ENCODE assay signal across 8 cellular contexts in the genomic region with DNA sequence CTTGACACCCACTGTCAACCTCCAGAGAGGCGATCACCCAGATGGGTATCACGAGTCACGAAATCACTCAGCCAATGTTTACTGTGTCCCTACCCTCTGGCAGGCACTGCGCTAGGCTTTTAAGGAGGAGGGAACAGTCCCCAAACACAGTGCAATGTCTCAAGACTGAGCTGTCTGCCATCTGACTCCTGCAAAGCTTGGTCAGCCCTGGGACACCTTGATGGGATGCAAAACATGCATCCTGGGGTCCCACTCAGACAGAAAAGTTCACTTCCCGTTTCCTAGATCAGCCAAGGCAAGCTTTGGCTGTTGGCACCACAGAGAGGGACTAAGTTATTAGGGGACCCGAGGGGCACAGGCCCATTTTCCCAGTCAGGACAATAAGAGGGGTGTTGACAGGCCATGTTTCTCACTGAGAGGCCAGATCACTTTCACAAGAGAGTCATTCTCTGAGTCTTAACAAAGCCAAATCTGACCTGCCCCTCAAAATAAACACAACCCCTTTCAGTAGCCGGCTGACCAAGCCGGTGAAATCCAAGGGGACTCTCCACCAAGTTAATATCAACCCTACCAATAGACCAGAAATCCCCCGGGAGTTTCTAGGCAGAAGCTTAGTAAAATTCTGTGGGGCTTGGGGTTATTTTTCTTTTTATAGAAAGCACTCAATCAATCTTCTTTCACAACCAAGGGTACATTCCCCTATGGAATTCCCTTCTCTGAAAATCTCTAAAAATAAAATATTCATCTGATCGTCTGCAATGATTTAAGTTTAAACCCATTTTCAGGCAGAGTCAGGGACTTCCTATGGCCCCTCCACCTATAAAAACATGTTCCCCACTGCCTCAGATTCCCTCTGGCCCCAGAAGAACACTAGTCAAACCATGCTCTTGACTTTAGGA.
DNase-seq lines count a peak whose midpoint lies in the region; ATAC-seq and TF ChIP-seq lines count a peak whose summit lies in the region.

No MANE protein-coding gene starts in this region.

- peaks cover 8 to 22% of the 10 kb centered on the region in 2 donors for H3K27me3 ChIP-seq in mucosa of rectum (ENCODE audit: control insufficient read depth in 2 of 2, insufficient read depth in 2 of 2, low read length in 2 of 2)

- H3K4me1 ChIP-seq in mucosa of rectum (ENCODE audit: control insufficient read depth in 2 of 2, insufficient read depth in 2 of 2, low read length in 2 of 2) = peaks cover 14 to 18% of the 10 kb centered on the region in 2 donors

- ATAC-seq in GM19468 (IDR thresholded peaks at IDR 0.05; ENCODE audit: extremely low read depth, unreplicated experiment) = peak; percentile 6

- no peak for DNase-seq in GM12864 (ENCODE audit: low read depth)
- peak; percentile 64 for DNase-seq in NAMALWA (ENCODE audit: low spot score)
- no peak for DNase-seq in AG08395 (ENCODE audit: low spot score)
- no peak for DNase-seq in NCI-H1092 treated with DMSO at 0.1 percent for 48 hours (lab: John Stamatoyannopoulos, UW)
- DNase-seq in hippocampal formation (lab: John Stamatoyannopoulos, UW) = no peak
- no peak for DNase-seq in DMS53 treated with DMSO at 0.1 percent for 48 hours (lab: John Stamatoyannopoulos, UW; ENCODE audit: unreplicated experiment)

- peak overlapping the region; percentile 96 for H3K4me3 ChIP-seq in GM12864 (ENCODE audit: low read depth, low read length)
- H3K4me3 ChIP-seq in mucosa of rectum (ENCODE audit: low read length in 2 of 2) = peak overlapping the region in 1 of 2 donors; percentile 41

- no peak for TF ChIP-seq CTCF in GM12864 (IDR thresholded peaks at IDR 0.05; ENCODE audit: low read depth, low read length, missing control alignments)

- H3K9me3 ChIP-seq in mucosa of rectum (ENCODE audit: control insufficient read depth in 2 of 2, low read length in 2 of 2) = no peaks in the 10 kb centered on the region

- no peaks in the 10 kb centered on the region for H3K36me3 ChIP-seq in mucosa of rectum (ENCODE audit: control insufficient read depth in 2 of 2, insufficient read depth in 2 of 2, low read length in 2 of 2)

- peak overlapping the region; percentile 14 to 48 for H3K27ac ChIP-seq in mucosa of rectum (ENCODE audit: low read depth in 2 of 2, low read length in 2 of 2)

- no peak overlapping the region for H3K9ac ChIP-seq in mucosa of rectum (ENCODE audit: low read depth in 1 of 2, low read length in 2 of 2)
